In genomic region chr14:104395276-104395675, GRCh38 we compare ENCODE assay signal across 18 cellular contexts.
DNase-seq lines count a peak whose midpoint lies in the region; ATAC-seq lines count a peak whose summit lies in the region.
"Had no signal": no experiment of that assay in that cellular context is flagged by ENCODE, and none has a peak within 500 bp of the region (broad histone marks: within the 10 kb centered on the region; RNA-seq: fewer than 3 reads in every experiment).

No MANE protein-coding gene starts in this region.

- H3K27ac ChIP-seq in CD4-positive, CD25-positive, alpha-beta regulatory T cell (ENCODE audit: insufficient read depth, low read length, poor library complexity, severe bottlenecking): no peak overlapping the region
- H3K27ac ChIP-seq in naive thymus-derived CD4-positive, alpha-beta T cell (ENCODE audit: low read depth, low read length): peak overlapping the region; percentile 82
- H3K27ac ChIP-seq: thoracic aorta, VCaP had no signal

- H3K27me3 ChIP-seq in CD4-positive, CD25-positive, alpha-beta regulatory T cell (ENCODE audit: control insufficient read depth, insufficient read depth, low read length): no peaks in the 10 kb centered on the region
- H3K27me3 ChIP-seq in naive thymus-derived CD4-positive, alpha-beta T cell (ENCODE audit: control insufficient read depth in 2 of 2, insufficient read depth in 2 of 2, low read length in 2 of 2): no peaks in the 10 kb centered on the region

- H3K36me3 Mint-ChIP-seq in CD4-positive, CD25-positive, alpha-beta regulatory T cell: peaks cover 7% of the 10 kb centered on the region
- H3K36me3 Mint-ChIP-seq in T-helper 17 cell (ENCODE audit: low read depth): peaks cover 2% of the 10 kb centered on the region
- peaks cover 5 to 15% (median 9%) of the 10 kb centered on the region in 5 donors for H3K36me3 Mint-ChIP-seq in naive thymus-derived CD4-positive, alpha-beta T cell
- H3K36me3 Mint-ChIP-seq in activated T-helper 1 cell treated with anti-CD3 and anti-CD28 coated beads, Interleukin-12 subunit alpha, Interleukin-12 subunit beta, Interleukin-2, Interleukin-4 antibody, amounts not matched to agents 30 ng/mL and 10 ng/mL and 1 ng/mL, durations not matched to agents 14 hours and 24 hours and 36 hours (ENCODE audit: low read depth): peaks cover 4% of the 10 kb centered on the region

- H3K27ac Mint-ChIP-seq in CD4-positive, CD25-positive, alpha-beta regulatory T cell: peak overlapping the region; percentile 92 to 99 (median 97)
- H3K27ac Mint-ChIP-seq in T-helper 17 cell: peak overlapping the region; percentile 97
- H3K27ac Mint-ChIP-seq in naive thymus-derived CD4-positive, alpha-beta T cell: peak overlapping the region; percentile 52 to 97 (median 93)
- H3K27ac Mint-ChIP-seq in activated T-helper 1 cell treated with anti-CD3 and anti-CD28 coated beads, Interleukin-12 subunit alpha, Interleukin-12 subunit beta, Interleukin-2, Interleukin-4 antibody, amounts not matched to agents 30 ng/mL and 10 ng/mL and 1 ng/mL, durations not matched to agents 14 hours and 24 hours and 36 hours: no peak overlapping the region

- no peaks in the 10 kb centered on the region for H3K9me3 ChIP-seq in CD4-positive, CD25-positive, alpha-beta regulatory T cell (ENCODE audit: control insufficient read depth in 2 of 2, low read length in 2 of 2)
- no peaks in the 10 kb centered on the region for H3K9me3 ChIP-seq in T-helper 17 cell (ENCODE audit: control insufficient read depth, low read length, poor library complexity, severe bottlenecking)
- H3K9me3 ChIP-seq in naive thymus-derived CD4-positive, alpha-beta T cell (ENCODE audit: control insufficient read depth in 2 of 3, low read length in 3 of 3): peaks cover 0 to 10% (median 0%) of the 10 kb centered on the region in 3 experiments

- DNase-seq in NCI-H510A treated with DMSO at 0.1 percent for 48 hours (lab: John Stamatoyannopoulos, UW): peak; percentile 50
- no peak for DNase-seq in NCI-H510A (lab: John Stamatoyannopoulos, UW)
- peak in 1 of 3 donors; percentile 14 for DNase-seq in CD4-positive, CD25-positive, alpha-beta regulatory T cell
- no peak for DNase-seq in T-helper 17 cell
- DNase-seq in naive thymus-derived CD4-positive, alpha-beta T cell: no peak
- no peak for DNase-seq in activated T-helper 1 cell treated with anti-CD3 and anti-CD28 coated beads, Interleukin-12 subunit alpha, Interleukin-12 subunit beta, Interleukin-2, Interleukin-4 antibody, amounts not matched to agents 30 ng/mL and 10 ng/mL and 1 ng/mL, durations not matched to agents 14 hours and 24 hours and 36 hours (ENCODE audit: low spot score)
- no peak for DNase-seq in NCI-H446 (lab: John Stamatoyannopoulos, UW)
- DNase-seq: 8988T; activated CD4-positive, alpha-beta T cell treated with anti-CD3 and anti-CD28 coated beads, Interleukin-2, amount 50 U/mL, for 48 hours; anterior cingulate cortex; cerebellar nuclear complex; hippocampal formation; NCI-H146; stimulated activated CD4-positive, alpha-beta T cell treated with anti-CD3 and anti-CD28 coated beads, Interleukin-12 subunit alpha, Interleukin-12 subunit beta, amount 100 ng/mL, for 4 hours had no signal

- no peak for ATAC-seq in CD4-positive, CD25-positive, alpha-beta regulatory T cell (ENCODE audit: low read depth in 2 of 2)
- no peak for ATAC-seq in T-helper 17 cell
- ATAC-seq in naive thymus-derived CD4-positive, alpha-beta T cell: no peak
- ATAC-seq in HG02884 (IDR thresholded peaks at IDR 0.05; ENCODE audit: unreplicated experiment): no peak

- peaks cover 63% of the 10 kb centered on the region for H3K4me1 ChIP-seq in CD4-positive, CD25-positive, alpha-beta regulatory T cell (ENCODE audit: control insufficient read depth, insufficient read depth, low read length, poor library complexity, severe bottlenecking)
- peaks cover 63 to 70% of the 10 kb centered on the region in 2 donors for H3K4me1 ChIP-seq in naive thymus-derived CD4-positive, alpha-beta T cell (ENCODE audit: control insufficient read depth in 2 of 2, insufficient read depth in 2 of 2, low read length in 2 of 2)

- CTCF ChIA-PET in naive thymus-derived CD4-positive, alpha-beta T cell (lab: Charles Lee): interaction anchor here (0.8 kb wide), 1 partner anchor 12 kb away, joined by 3 read pairs; no protein-coding TSS in a partner anchor

- H3K4me3 Mint-ChIP-seq in CD4-positive, CD25-positive, alpha-beta regulatory T cell: peak overlapping the region in 3 of 4 donors; percentile 35 to 85 (median 48)
- peak overlapping the region; percentile 96 for H3K4me3 Mint-ChIP-seq in T-helper 17 cell
- peak overlapping the region in 9 of 10 donors; percentile 59 to 100 (median 86) for H3K4me3 Mint-ChIP-seq in naive thymus-derived CD4-positive, alpha-beta T cell
- H3K4me3 Mint-ChIP-seq in activated T-helper 1 cell treated with anti-CD3 and anti-CD28 coated beads, Interleukin-12 subunit alpha, Interleukin-12 subunit beta, Interleukin-2, Interleukin-4 antibody, amounts not matched to agents 30 ng/mL and 10 ng/mL and 1 ng/mL, durations not matched to agents 14 hours and 24 hours and 36 hours: no peak overlapping the region
- H3K4me3 Mint-ChIP-seq: neural crest cell had no signal

- POLR2A ChIA-PET in naive thymus-derived CD4-positive, alpha-beta T cell (lab: Charles Lee): no interaction called here

- intact Hi-C loops in naive thymus-derived CD4-positive, alpha-beta T cell (cut with micrococcal nuclease): no loop called here
- intact Hi-C loops in activated T-helper 1 cell treated with anti-CD3 and anti-CD28 coated beads, Interleukin-12 subunit alpha, Interleukin-12 subunit beta, Interleukin-2, Interleukin-4 antibody, amounts not matched to agents 30 ng/mL and 10 ng/mL and 1 ng/mL, durations not matched to agents 14 hours and 24 hours and 36 hours (cut with micrococcal nuclease): no loop called here

- no peaks in the 10 kb centered on the region for H3K27me3 Mint-ChIP-seq in CD4-positive, CD25-positive, alpha-beta regulatory T cell
- H3K27me3 Mint-ChIP-seq in T-helper 17 cell: no peaks in the 10 kb centered on the region
- no peaks in the 10 kb centered on the region for H3K27me3 Mint-ChIP-seq in naive thymus-derived CD4-positive, alpha-beta T cell
- peaks cover 2% of the 10 kb centered on the region for H3K27me3 Mint-ChIP-seq in activated T-helper 1 cell treated with anti-CD3 and anti-CD28 coated beads, Interleukin-12 subunit alpha, Interleukin-12 subunit beta, Interleukin-2, Interleukin-4 antibody, amounts not matched to agents 30 ng/mL and 10 ng/mL and 1 ng/mL, durations not matched to agents 14 hours and 24 hours and 36 hours (ENCODE audit: insufficient read depth)

- H3K9me3 Mint-ChIP-seq in CD4-positive, CD25-positive, alpha-beta regulatory T cell: peaks cover 0 to 16% (median 5%) of the 10 kb centered on the region in 7 donors
- H3K9me3 Mint-ChIP-seq in naive thymus-derived CD4-positive, alpha-beta T cell: peaks cover 0 to 28% (median 14%) of the 10 kb centered on the region in 11 donors
- H3K9me3 Mint-ChIP-seq in activated T-helper 1 cell treated with anti-CD3 and anti-CD28 coated beads, Interleukin-12 subunit alpha, Interleukin-12 subunit beta, Interleukin-2, Interleukin-4 antibody, amounts not matched to agents 30 ng/mL and 10 ng/mL and 1 ng/mL, durations not matched to agents 14 hours and 24 hours and 36 hours: peaks cover 20% of the 10 kb centered on the region

- H3K4me1 Mint-ChIP-seq in CD4-positive, CD25-positive, alpha-beta regulatory T cell: peaks cover 19 to 76% (median 46%) of the 10 kb centered on the region in 4 donors
- peaks cover 43% of the 10 kb centered on the region for H3K4me1 Mint-ChIP-seq in T-helper 17 cell
- H3K4me1 Mint-ChIP-seq in naive thymus-derived CD4-positive, alpha-beta T cell: peaks cover 43 to 95% (median 79%) of the 10 kb centered on the region in 7 donors
- peaks cover 31% of the 10 kb centered on the region for H3K4me1 Mint-ChIP-seq in activated T-helper 1 cell treated with anti-CD3 and anti-CD28 coated beads, Interleukin-12 subunit alpha, Interleukin-12 subunit beta, Interleukin-2, Interleukin-4 antibody, amounts not matched to agents 30 ng/mL and 10 ng/mL and 1 ng/mL, durations not matched to agents 14 hours and 24 hours and 36 hours (ENCODE audit: low read depth)

- H3K4me3 ChIP-seq in CD4-positive, CD25-positive, alpha-beta regulatory T cell (ENCODE audit: low read depth, low read length): peak overlapping the region; percentile 31
- no peak overlapping the region for H3K4me3 ChIP-seq in naive thymus-derived CD4-positive, alpha-beta T cell (ENCODE audit: low read length)
- H3K4me3 ChIP-seq: thoracic aorta had no signal

- H3K36me3 ChIP-seq in CD4-positive, CD25-positive, alpha-beta regulatory T cell (ENCODE audit: control insufficient read depth, insufficient read depth, low read length): no peaks in the 10 kb centered on the region
- no peaks in the 10 kb centered on the region for H3K36me3 ChIP-seq in naive thymus-derived CD4-positive, alpha-beta T cell (ENCODE audit: control insufficient read depth in 2 of 3, insufficient read depth in 3 of 3, low read length in 3 of 3)
- H3K36me3 ChIP-seq: thoracic aorta had no signal
